1 cellular context compared by ENCODE assay signal in the genomic region with DNA sequence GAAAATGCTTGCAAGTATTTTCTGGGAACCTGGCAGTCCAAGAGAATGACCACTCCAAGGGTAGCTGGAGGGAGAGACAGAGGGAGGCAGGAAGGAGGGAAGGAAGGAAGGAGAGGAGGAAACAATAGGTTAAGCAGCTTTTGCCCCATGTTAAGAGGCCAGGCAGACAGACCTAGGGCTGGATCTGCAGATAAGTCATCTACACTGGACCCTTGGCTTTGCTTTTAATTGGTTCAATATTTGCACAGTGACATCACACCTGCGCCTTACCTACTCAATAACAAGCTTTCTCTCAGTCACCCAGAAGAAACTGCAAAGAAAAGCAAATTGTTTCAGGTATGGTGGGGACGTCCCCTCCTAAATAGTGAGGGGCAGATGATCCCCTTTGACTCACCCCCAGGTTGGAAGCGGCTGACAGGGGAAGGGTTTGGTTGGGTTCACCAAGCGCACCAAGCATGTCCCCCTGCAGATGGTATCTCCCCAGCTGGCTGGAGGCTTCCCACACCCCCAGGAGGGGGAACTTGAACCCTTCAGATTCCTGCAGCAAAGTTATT.
TF ChIP-seq lines count a peak whose summit lies in the region.

No MANE protein-coding gene starts in this region.

TF ChIP-seq in HepG2, 621 proteins besides CTCF, POLR2A, EP300 and RAD21 (continued from another document and continues in another):
- TF ChIP-seq HBP1 (CRISPR knock-in tag; IDR thresholded peaks at IDR 0.05; ENCODE audit: low read depth), result 0 out of 2 replicates have a peak, but pooled peaks have one; percentile 30
- TF ChIP-seq, protein P1, sequence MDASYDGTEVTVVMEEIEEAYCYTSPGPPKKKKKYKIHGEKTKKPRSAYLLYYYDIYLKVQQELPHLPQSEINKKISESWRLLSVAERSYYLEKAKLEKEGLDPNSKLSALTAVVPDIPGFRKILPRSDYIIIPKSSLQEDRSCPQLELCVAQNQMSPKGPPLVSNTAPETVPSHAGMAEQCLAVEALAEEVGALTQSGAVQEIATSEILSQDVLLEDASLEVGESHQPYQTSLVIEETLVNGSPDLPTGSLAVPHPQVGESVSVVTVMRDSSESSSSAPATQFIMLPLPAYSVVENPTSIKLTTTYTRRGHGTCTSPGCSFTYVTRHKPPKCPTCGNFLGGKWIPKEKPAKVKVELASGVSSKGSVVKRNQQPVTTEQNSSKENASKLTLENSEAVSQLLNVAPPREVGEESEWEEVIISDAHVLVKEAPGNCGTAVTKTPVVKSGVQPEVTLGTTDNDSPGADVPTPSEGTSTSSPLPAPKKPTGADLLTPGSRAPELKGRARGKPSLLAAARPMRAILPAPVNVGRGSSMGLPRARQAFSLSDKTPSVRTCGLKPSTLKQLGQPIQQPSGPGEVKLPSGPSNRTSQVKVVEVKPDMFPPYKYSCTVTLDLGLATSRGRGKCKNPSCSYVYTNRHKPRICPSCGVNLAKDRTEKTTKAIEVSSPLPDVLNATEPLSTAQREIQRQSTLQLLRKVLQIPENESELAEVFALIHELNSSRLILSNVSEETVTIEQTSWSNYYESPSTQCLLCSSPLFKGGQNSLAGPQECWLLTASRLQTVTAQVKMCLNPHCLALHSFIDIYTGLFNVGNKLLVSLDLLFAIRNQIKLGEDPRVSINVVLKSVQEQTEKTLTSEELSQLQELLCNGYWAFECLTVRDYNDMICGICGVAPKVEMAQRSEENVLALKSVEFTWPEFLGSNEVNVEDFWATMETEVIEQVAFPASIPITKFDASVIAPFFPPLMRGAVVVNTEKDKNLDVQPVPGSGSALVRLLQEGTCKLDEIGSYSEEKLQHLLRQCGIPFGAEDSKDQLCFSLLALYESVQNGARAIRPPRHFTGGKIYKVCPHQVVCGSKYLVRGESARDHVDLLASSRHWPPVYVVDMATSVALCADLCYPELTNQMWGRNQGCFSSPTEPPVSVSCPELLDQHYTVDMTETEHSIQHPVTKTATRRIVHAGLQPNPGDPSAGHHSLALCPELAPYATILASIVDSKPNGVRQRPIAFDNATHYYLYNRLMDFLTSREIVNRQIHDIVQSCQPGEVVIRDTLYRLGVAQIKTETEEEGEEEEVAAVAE (CRISPR knock-in tag; IDR thresholded peaks at IDR 0.05; ENCODE audit: borderline replicate concordance), result peak; percentile 22; the same call in 1 of the 2 replicates
- TF ChIP-seq ZNF687 (CRISPR knock-in tag; IDR thresholded peaks at IDR 0.05), result peak; percentile 51
- TF ChIP-seq SALL2 (CRISPR knock-in tag; IDR thresholded peaks at IDR 0.05), result no peak
- no peak for TF ChIP-seq ZNF362 (CRISPR knock-in tag; IDR thresholded peaks at IDR 0.05; ENCODE audit: borderline replicate concordance)
- TF ChIP-seq, protein P2, sequence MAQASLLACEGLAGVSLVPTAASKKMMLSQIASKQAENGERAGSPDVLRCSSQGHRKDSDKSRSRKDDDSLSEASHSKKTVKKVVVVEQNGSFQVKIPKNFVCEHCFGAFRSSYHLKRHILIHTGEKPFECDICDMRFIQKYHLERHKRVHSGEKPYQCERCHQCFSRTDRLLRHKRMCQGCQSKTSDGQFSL (CRISPR knock-in tag; IDR thresholded peaks at IDR 0.05), result no peak
- no peak for TF ChIP-seq ZNF24 (IDR thresholded peaks at IDR 0.05)
- no peak for TF ChIP-seq NCOA1 (CRISPR knock-in tag; IDR thresholded peaks at IDR 0.05)
- TF ChIP-seq NR2F1 (CRISPR knock-in tag; IDR thresholded peaks at IDR 0.05), result no peak
- no peak for TF ChIP-seq ZKSCAN8 (CRISPR knock-in tag; IDR thresholded peaks at IDR 0.05; ENCODE audit: borderline replicate concordance)
- no peak for TF ChIP-seq RNF2 (conservative IDR thresholded peaks at IDR 0.05; ENCODE audit: low read depth)
- peak; percentile 82 for TF ChIP-seq MIXL1 (CRISPR knock-in tag; IDR thresholded peaks at IDR 0.05)
- no peak for TF ChIP-seq HCFC1 (IDR thresholded peaks at IDR 0.05; ENCODE audit: low read depth, low read length)
- TF ChIP-seq ZNF839 (CRISPR knock-in tag; IDR thresholded peaks at IDR 0.05; ENCODE audit: borderline replicate concordance), result no peak
- TF ChIP-seq ZNF710 (CRISPR knock-in tag; IDR thresholded peaks at IDR 0.05; ENCODE audit: borderline replicate concordance), result peak; percentile 96; the same call in 1 of the 2 replicates
- TF ChIP-seq, protein P3, sequence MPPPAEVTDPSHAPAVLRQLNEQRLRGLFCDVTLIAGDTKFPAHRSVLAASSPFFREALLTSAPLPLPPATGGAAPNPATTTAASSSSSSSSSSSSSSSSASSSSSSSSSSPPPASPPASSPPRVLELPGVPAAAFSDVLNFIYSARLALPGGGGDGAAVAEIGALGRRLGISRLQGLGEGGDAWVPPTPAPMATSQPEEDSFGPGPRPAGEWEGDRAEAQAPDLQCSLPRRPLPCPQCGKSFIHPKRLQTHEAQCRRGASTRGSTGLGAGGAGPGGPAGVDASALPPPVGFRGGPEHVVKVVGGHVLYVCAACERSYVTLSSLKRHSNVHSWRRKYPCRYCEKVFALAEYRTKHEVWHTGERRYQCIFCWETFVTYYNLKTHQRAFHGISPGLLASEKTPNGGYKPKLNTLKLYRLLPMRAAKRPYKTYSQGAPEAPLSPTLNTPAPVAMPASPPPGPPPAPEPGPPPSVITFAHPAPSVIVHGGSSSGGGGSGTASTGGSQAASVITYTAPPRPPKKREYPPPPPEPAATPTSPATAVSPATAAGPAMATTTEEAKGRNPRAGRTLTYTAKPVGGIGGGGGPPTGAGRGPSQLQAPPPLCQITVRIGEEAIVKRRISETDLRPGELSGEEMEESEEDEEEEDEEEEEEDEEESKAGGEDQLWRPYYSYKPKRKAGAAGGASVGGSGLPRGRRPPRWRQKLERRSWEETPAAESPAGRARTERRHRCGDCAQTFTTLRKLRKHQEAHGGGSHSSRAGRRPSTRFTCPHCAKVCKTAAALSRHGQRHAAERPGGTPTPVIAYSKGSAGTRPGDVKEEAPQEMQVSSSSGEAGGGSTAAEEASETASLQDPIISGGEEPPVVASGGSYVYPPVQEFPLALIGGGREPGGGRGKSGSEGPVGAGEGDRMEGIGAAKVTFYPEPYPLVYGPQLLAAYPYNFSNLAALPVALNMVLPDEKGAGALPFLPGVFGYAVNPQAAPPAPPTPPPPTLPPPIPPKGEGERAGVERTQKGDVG (CRISPR knock-in tag; IDR thresholded peaks at IDR 0.05; ENCODE audit: borderline replicate concordance), result no peak
- no peak for TF ChIP-seq KDM4B (CRISPR knock-in tag; IDR thresholded peaks at IDR 0.05)
- no peak for TF ChIP-seq ZFP36L2 (CRISPR knock-in tag; IDR thresholded peaks at IDR 0.05)
- TF ChIP-seq, protein P4, sequence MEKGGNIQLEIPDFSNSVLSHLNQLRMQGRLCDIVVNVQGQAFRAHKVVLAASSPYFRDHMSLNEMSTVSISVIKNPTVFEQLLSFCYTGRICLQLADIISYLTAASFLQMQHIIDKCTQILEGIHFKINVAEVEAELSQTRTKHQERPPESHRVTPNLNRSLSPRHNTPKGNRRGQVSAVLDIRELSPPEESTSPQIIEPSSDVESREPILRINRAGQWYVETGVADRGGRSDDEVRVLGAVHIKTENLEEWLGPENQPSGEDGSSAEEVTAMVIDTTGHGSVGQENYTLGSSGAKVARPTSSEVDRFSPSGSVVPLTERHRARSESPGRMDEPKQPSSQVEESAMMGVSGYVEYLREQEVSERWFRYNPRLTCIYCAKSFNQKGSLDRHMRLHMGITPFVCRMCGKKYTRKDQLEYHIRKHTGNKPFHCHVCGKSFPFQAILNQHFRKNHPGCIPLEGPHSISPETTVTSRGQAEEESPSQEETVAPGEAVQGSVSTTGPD (CRISPR knock-in tag; IDR thresholded peaks at IDR 0.05), result no peak
- TF ChIP-seq ZNF841 (CRISPR knock-in tag; IDR thresholded peaks at IDR 0.05; ENCODE audit: borderline replicate concordance), result no peak
- no peak for TF ChIP-seq ONECUT2 (CRISPR knock-in tag; IDR thresholded peaks at IDR 0.05)
- no peak for TF ChIP-seq ZNF790 (CRISPR knock-in tag; IDR thresholded peaks at IDR 0.05; ENCODE audit: borderline replicate concordance)
- no peak for TF ChIP-seq ARNT2 (CRISPR knock-in tag; IDR thresholded peaks at IDR 0.05; ENCODE audit: low read depth)
- TF ChIP-seq KAT8 (CRISPR knock-in tag; IDR thresholded peaks at IDR 0.05), result 0 out of 2 replicates have a peak, but pooled peaks have one; percentile 19
- TF ChIP-seq IKZF4 (CRISPR knock-in tag; IDR thresholded peaks at IDR 0.05; ENCODE audit: borderline replicate concordance, low read depth, not compliant biosample characterization), result no peak
- TF ChIP-seq TBX2 (CRISPR knock-in tag; IDR thresholded peaks at IDR 0.05; ENCODE audit: borderline replicate concordance), result peak; percentile 69
- TF ChIP-seq PAF1 (CRISPR knock-in tag; IDR thresholded peaks at IDR 0.05), result no peak
- peak; percentile 69; the same call in 1 of the 2 replicates for TF ChIP-seq CHD4 (IDR thresholded peaks at IDR 0.05; ENCODE audit: borderline replicate concordance, low read length)
- TF ChIP-seq PRDM10 (CRISPR knock-in tag; IDR thresholded peaks at IDR 0.05; ENCODE audit: low read depth), result peak; percentile 96
- no peak for TF ChIP-seq ZNF354B (CRISPR knock-in tag; IDR thresholded peaks at IDR 0.05)
- no peak for TF ChIP-seq MBNL3 (CRISPR knock-in tag; conservative IDR thresholded peaks at IDR 0.05)
